In genomic region chr22:26685601-26686000, GRCh38 we compare ENCODE assay signal across 1 cellular context.
TF ChIP-seq lines count a peak whose summit lies in the region.

No MANE protein-coding gene starts in this region.

TF ChIP-seq in H1, 55 proteins besides CTCF, POLR2A, EP300 and RAD21:
- no peak for TF ChIP-seq GTF2F1 (IDR thresholded peaks at IDR 0.05; ENCODE audit: borderline replicate concordance, low read depth, low read length)
- TF ChIP-seq BRCA1 (IDR thresholded peaks at IDR 0.05; ENCODE audit: low read depth, low read length), result no peak
- TF ChIP-seq BACH1 (IDR thresholded peaks at IDR 0.05; ENCODE audit: low read length), result no peak
- TF ChIP-seq SP1 (IDR thresholded peaks at IDR 0.05; ENCODE audit: low read depth, low read length), result no peak
- no peak for TF ChIP-seq KDM1A (IDR thresholded peaks at IDR 0.05; ENCODE audit: borderline replicate concordance, low read length)
- no peak for TF ChIP-seq RXRA (IDR thresholded peaks at IDR 0.05; ENCODE audit: insufficient read depth, low read depth, low read length)
- TF ChIP-seq RFX5 (IDR thresholded peaks at IDR 0.05; ENCODE audit: borderline replicate concordance, low read depth, low read length), result no peak
- no peak for TF ChIP-seq BCL11A (IDR thresholded peaks at IDR 0.05; ENCODE audit: low read depth in 2 of 2, low read length in 2 of 2)
- TF ChIP-seq SP4 (IDR thresholded peaks at IDR 0.05; ENCODE audit: low read length), result no peak
- no peak for TF ChIP-seq PHF8 (conservative IDR thresholded peaks at IDR 0.05; ENCODE audit: low read depth, low read length)
- TF ChIP-seq SIN3A (conservative IDR thresholded peaks at IDR 0.05 in 1 of 2, IDR thresholded peaks at IDR 0.05 in 1 of 2; ENCODE audit: low read depth in 1 of 2, low read length in 2 of 2), result no peak
- TF ChIP-seq, protein P1, sequence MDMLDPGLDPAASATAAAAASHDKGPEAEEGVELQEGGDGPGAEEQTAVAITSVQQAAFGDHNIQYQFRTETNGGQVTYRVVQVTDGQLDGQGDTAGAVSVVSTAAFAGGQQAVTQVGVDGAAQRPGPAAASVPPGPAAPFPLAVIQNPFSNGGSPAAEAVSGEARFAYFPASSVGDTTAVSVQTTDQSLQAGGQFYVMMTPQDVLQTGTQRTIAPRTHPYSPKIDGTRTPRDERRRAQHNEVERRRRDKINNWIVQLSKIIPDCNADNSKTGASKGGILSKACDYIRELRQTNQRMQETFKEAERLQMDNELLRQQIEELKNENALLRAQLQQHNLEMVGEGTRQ (IDR thresholded peaks at IDR 0.05; ENCODE audit: low read length), result no peak
- TF ChIP-seq GABPA (IDR thresholded peaks at IDR 0.05; ENCODE audit: borderline replicate concordance, insufficient read depth, low read length), result no peak
- TF ChIP-seq YY1 (IDR thresholded peaks at IDR 0.05; ENCODE audit: low read depth, low read length), result no peak
- TF ChIP-seq E2F6 (IDR thresholded peaks at IDR 0.05), result no peak
- TF ChIP-seq JUND (IDR thresholded peaks at IDR 0.05; ENCODE audit: low read length), result no peak
- no peak for TF ChIP-seq KDM4A (IDR thresholded peaks at IDR 0.05; ENCODE audit: low read depth, low read length, severe bottlenecking)
- no peak for TF ChIP-seq ATF2 (IDR thresholded peaks at IDR 0.05; ENCODE audit: low read length)
